7 cellular contexts compared by ENCODE assay signal in the genomic region with DNA sequence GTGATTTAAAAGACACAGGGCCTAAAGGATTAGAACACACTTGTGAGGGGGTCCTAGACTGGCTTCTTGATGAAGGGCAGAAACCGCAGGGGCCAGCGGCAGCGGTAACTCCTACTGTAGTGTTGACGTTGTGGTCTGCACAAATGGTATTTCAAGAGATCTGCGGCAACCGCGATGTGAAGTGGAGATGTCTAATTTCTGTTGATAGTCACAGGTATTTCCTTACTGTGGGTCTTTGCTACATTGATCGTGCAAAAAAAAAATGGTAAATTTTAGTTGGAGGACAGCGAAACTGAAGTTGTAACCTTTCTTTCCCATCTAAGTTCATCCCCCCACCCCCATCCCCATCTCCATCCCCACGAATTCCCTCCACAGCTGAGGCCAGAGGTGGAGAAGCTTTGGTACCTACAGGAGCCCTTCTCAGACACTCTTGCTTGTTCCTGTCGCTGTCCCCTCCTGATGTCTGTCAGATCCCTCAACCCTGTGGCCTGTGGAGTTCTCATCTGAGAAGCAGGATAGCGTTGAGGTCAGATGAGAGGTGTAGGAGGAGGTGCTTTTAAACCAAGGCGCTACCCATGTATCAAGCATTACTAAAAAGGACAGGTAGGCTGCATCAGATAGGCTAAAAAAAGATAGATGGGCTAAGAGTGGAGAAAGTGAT. TPM values are rescaled to one million over a fixed set of nuclear protein-coding genes. Genes with fewer than 3 reads are reported as not detected.
A peak's percentile ranks its signal among the peaks of the same experiment; 100 is the strongest.
DNase-seq lines count a peak whose midpoint lies in the region; ATAC-seq lines count a peak whose summit lies in the region.

No MANE protein-coding gene starts in this region.

- H3K4me1 Mint-ChIP-seq in naive thymus-derived CD4-positive, alpha-beta T cell = peaks cover 23 to 43% (median 42%) of the 10 kb centered on the region in 7 donors

- no peaks in the 10 kb centered on the region for H3K27me3 Mint-ChIP-seq in naive thymus-derived CD4-positive, alpha-beta T cell

- H3K9me3 Mint-ChIP-seq in naive thymus-derived CD4-positive, alpha-beta T cell = peaks cover 0 to 4% (median 0%) of the 10 kb centered on the region in 11 donors

- CTCF ChIA-PET in naive thymus-derived CD4-positive, alpha-beta T cell (lab: Charles Lee) = no interaction called here

- intact Hi-C loops in naive thymus-derived CD4-positive, alpha-beta T cell (cut with micrococcal nuclease) = loop anchor here (1.0 to 10.0 kb wide), 10 partner anchors 27 to 1710 kb away; a partner anchor contains a TSS

- peaks cover 0 to 20% (median 5%) of the 10 kb centered on the region in 5 donors for H3K36me3 Mint-ChIP-seq in naive thymus-derived CD4-positive, alpha-beta T cell

- H3K4me3 Mint-ChIP-seq in naive thymus-derived CD4-positive, alpha-beta T cell = peak overlapping the region; percentile 90 to 98 (median 96)

- H3K9me3 ChIP-seq in naive thymus-derived CD4-positive, alpha-beta T cell (ENCODE audit: control insufficient read depth in 2 of 3, low read length in 3 of 3) = no peaks in the 10 kb centered on the region

- peak overlapping the region; percentile 90 to 96 (median 92) for H3K27ac Mint-ChIP-seq in naive thymus-derived CD4-positive, alpha-beta T cell

- H3K36me3 ChIP-seq in naive thymus-derived CD4-positive, alpha-beta T cell (ENCODE audit: control insufficient read depth in 2 of 3, insufficient read depth in 3 of 3, low read length in 3 of 3) = peaks cover 0 to under 1% (median 0%) of the 10 kb centered on the region in 3 experiments

- in situ Hi-C loops in G401 (cut with HindIII; ENCODE audit: low sequenced_read_pairs) = no loop called here

- H3K4me1 ChIP-seq in naive thymus-derived CD4-positive, alpha-beta T cell (ENCODE audit: control insufficient read depth in 2 of 2, insufficient read depth in 2 of 2, low read length in 2 of 2) = peaks cover 8 to 18% of the 10 kb centered on the region in 2 donors

- ATAC-seq in GM21619 (IDR thresholded peaks at IDR 0.05; ENCODE audit: unreplicated experiment) (peak; percentile 23), esophagus mucosa (peak; percentile 16)
- ATAC-seq in naive thymus-derived CD4-positive, alpha-beta T cell = peak; percentile 55

- H3K4me3 ChIP-seq in naive thymus-derived CD4-positive, alpha-beta T cell (ENCODE audit: low read length) = peak overlapping the region; percentile 76

- POLR2A ChIA-PET in naive thymus-derived CD4-positive, alpha-beta T cell (lab: Charles Lee) = interaction anchor here (0.6 kb wide), 1 partner anchor 46 kb away, joined by 3 read pairs; no protein-coding TSS in a partner anchor

- peak; percentile 61 for DNase-seq in G401 (ENCODE audit: low spot score)
- DNase-seq in LoVo (ENCODE audit: low spot score) = peak; percentile 38
- peak; percentile 7 for DNase-seq in activated CD4-positive, alpha-beta T cell treated with anti-CD3 and anti-CD28 coated beads, Interleukin-2, amount 50 U/mL, for 1 hour
- DNase-seq in naive thymus-derived CD4-positive, alpha-beta T cell = peak in 5 of 9 donors; percentile 11 to 34 (median 24)
- no peak for DNase-seq in HPDE6-E6E7 (ENCODE audit: extremely low spot score)

- peak overlapping the region; percentile 80 for H3K27ac ChIP-seq in naive thymus-derived CD4-positive, alpha-beta T cell (ENCODE audit: low read depth, low read length)

- no peaks in the 10 kb centered on the region for H3K27me3 ChIP-seq in naive thymus-derived CD4-positive, alpha-beta T cell (ENCODE audit: control insufficient read depth in 2 of 2, insufficient read depth in 2 of 2, low read length in 2 of 2)

RNA-seq across cellular contexts. Expression of a gene that starts 0.6 kb away (rescaled TPM):
- 46.2 and 50.5 TPM in 2 replicates for total RNA-seq in G401 (2014; rRNA removed; shearing (Covaris generic))
- 44.0 TPM for total RNA-seq in esophagus mucosa
- 10 to 100 TPM; 16.0 to 28.7 (median 17.3) TPM for total RNA-seq in naive thymus-derived CD4-positive, alpha-beta T cell
- polyA plus RNA-seq in naive thymus-derived CD4-positive, alpha-beta T cell = 10 to 100 TPM; 27.8 to 80.5 TPM
